ENCODE assay signal across 8 cellular contexts in genomic region chr5:97838214-97838613, GRCh38.
A peak's percentile ranks its signal among the peaks of the same experiment; 100 is the strongest.
DNase-seq lines count a peak whose midpoint lies in the region; ATAC-seq and TF ChIP-seq lines count a peak whose summit lies in the region.

No MANE protein-coding gene starts in this region.

- no peak for TF ChIP-seq POLR2A in NB4 (IDR thresholded peaks at IDR 0.05; ENCODE audit: extremely low read depth, insufficient read length)

- DNase-seq in NB4 (ENCODE audit: low read depth) (peak; percentile 70), fibroblast of the aortic adventitia (ENCODE audit: low read depth) (peak; percentile 97), NCI-H82 treated with DMSO at 0.1 percent for 48 hours (lab: John Stamatoyannopoulos, UW; ENCODE audit: unreplicated experiment) (no peak), cerebellum (ENCODE audit: low spot score) (no peak), DMS153 (lab: John Stamatoyannopoulos, UW) (no peak)
- no peak for DNase-seq in stimulated activated CD8-positive, alpha-beta memory T cell treated with anti-CD3 and anti-CD28 coated beads, Interleukin-4, amount 100 ng/mL, for 48 hours

- ATAC-seq in GM18511 (IDR thresholded peaks at IDR 0.05; ENCODE audit: unreplicated experiment) (peak; percentile 96), HG02588 (IDR thresholded peaks at IDR 0.05; ENCODE audit: unreplicated experiment) (peak; percentile 91)

- H3K4me3 ChIP-seq in NB4 (ENCODE audit: low read depth, low read length) (no peak overlapping the region), fibroblast of the aortic adventitia (ENCODE audit: low read depth, low read length) (no peak overlapping the region)

- no peak for TF ChIP-seq CTCF in NB4 (IDR thresholded peaks at IDR 0.05; ENCODE audit: low read depth, low read length)
- TF ChIP-seq CTCF in fibroblast of the aortic adventitia (IDR thresholded peaks at IDR 0.05; ENCODE audit: insufficient read depth, low read length), result no peak

Comparison
In these comparisons a context has a peak if more than half of its experiments do, and no peak if none do; other contexts are left out.
1. DNase-seq: peak in NB4 (single experiment) and fibroblast of the aortic adventitia (single experiment); none in NCI-H82 treated with DMSO at 0.1 percent for 48 hours (single experiment), cerebellum (single experiment), DMS153 (single experiment) and stimulated activated CD8-positive, alpha-beta memory T cell treated with anti-CD3 and anti-CD28 coated beads, Interleukin-4, amount 100 ng/mL, for 48 hours (single experiment).